24 cellular contexts compared by ENCODE assay signal in genomic region chr16:477758-478157, GRCh38. TPM values are rescaled to one million over a fixed set of nuclear protein-coding genes. Genes with fewer than 3 reads are reported as not detected.
A peak's percentile ranks its signal among the peaks of the same experiment; 100 is the strongest.
DNase-seq lines count a peak whose midpoint lies in the region; ATAC-seq and TF ChIP-seq lines count a peak whose summit lies in the region.
"Had no signal": no experiment of that assay in that cellular context is flagged by ENCODE, and none has a peak within 500 bp of the region (broad histone marks: within the 10 kb centered on the region; RNA-seq: fewer than 3 reads in every experiment).

No MANE protein-coding gene starts in this region.

- POLR2A ChIA-PET in RWPE1 (lab: Yijun Ruan, JAX; ENCODE audit: low non-redundant PET), result no interaction called here

- CTCF ChIA-PET in RWPE1 (lab: Yijun Ruan, JAX), result interaction anchor here (0.8 kb wide), 1 partner anchor 103 kb away, joined by 3 read pairs; no protein-coding TSS in a partner anchor

- H3K4me1 ChIP-seq in prostate gland (replicated peaks) (peaks cover 5% of the 10 kb centered on the region), thyroid gland (no peaks in the 10 kb centered on the region)
- H3K4me1 ChIP-seq: colonic mucosa had no signal

- 61% methylated on average over 11 of the region's 11 CpGs for whole genome bisulfite sequencing in prostate gland
- WGBS in thyroid gland, 2 donors, result 93 to 97% methylated on average over 11 of the region's 11 CpGs

- H3K9me3 ChIP-seq in prostate gland (no peaks in the 10 kb centered on the region), thyroid gland (no peaks in the 10 kb centered on the region)
- H3K9me3 ChIP-seq: colonic mucosa, thoracic aorta had no signal

- no peak overlapping the region for H3K4me3 ChIP-seq in GM12865 (ENCODE audit: low read depth, low read length)
- H3K4me3 ChIP-seq in epithelial cell of proximal tubule (ENCODE audit: low read depth, low read length), result peak overlapping the region; percentile 19
- H3K4me3 ChIP-seq in prostate gland, result no peak overlapping the region
- no peak overlapping the region for H3K4me3 ChIP-seq in thyroid gland (replicated peaks in 1 of 3)
- H3K4me3 ChIP-seq: colonic mucosa, skin epidermis, thoracic aorta had no signal

- TF ChIP-seq POLR2A in prostate gland (IDR thresholded peaks at IDR 0.05) (no peak), thyroid gland (IDR thresholded peaks at IDR 0.05) (no peak)

- intact Hi-C loops in prostate gland (cut with DNase I), result no loop called here
- intact Hi-C loops in thyroid gland (cut with DNase I), result no loop called here

- H3K36me3 ChIP-seq in prostate gland (no peaks in the 10 kb centered on the region), thyroid gland (no peaks in the 10 kb centered on the region)
- H3K36me3 ChIP-seq: colonic mucosa had no signal

- ATAC-seq in GM21576 (IDR thresholded peaks at IDR 0.05; ENCODE audit: unreplicated experiment), result no peak
- ATAC-seq: SK-N-SH treated with all-trans-retinoic acid at 6 μM for 48 hours had no signal

- H3K27ac ChIP-seq in RWPE1, result peak overlapping the region; percentile 87
- peak overlapping the region; percentile 13 to 26 for H3K27ac ChIP-seq in prostate gland
- no peak overlapping the region for H3K27ac ChIP-seq in thyroid gland
- H3K27ac ChIP-seq: colonic mucosa, KMS-11, skin epidermis, thoracic aorta had no signal

- H3K27me3 ChIP-seq in prostate gland (replicated peaks; ENCODE audit: insufficient read depth) (no peaks in the 10 kb centered on the region), thyroid gland (no peaks in the 10 kb centered on the region)
- H3K27me3 ChIP-seq: colonic mucosa had no signal

- TF ChIP-seq CTCF in GM12865 (IDR thresholded peaks at IDR 0.05; ENCODE audit: insufficient read depth, low read depth, low read length, missing control alignments) (no peak), RWPE1 (conservative IDR thresholded peaks at IDR 0.05; ENCODE audit: low read depth) (no peak), epithelial cell of proximal tubule (conservative IDR thresholded peaks at IDR 0.05; ENCODE audit: low read depth, low read length) (no peak), prostate gland (IDR thresholded peaks at IDR 0.05) (no peak), thyroid gland (IDR thresholded peaks at IDR 0.05) (no peak)

- DNase-seq in GM12865 (ENCODE audit: low read depth) (peak; percentile 68), RWPE1 (ENCODE audit: low spot score) (no peak), epithelial cell of proximal tubule (ENCODE audit: low read depth) (no peak), prostate gland (ENCODE audit: low spot score) (no peak), DMS 273 treated with DMSO at 0.1 percent for 48 hours (lab: John Stamatoyannopoulos, UW) (no peak), mucosa of gallbladder (ENCODE audit: low spot score) (no peak), thyroid gland (no peak)
- DNase-seq: activated CD4-positive, alpha-beta T cell treated with anti-CD3 and anti-CD28 coated beads for 4 hours; activated CD8-positive, alpha-beta memory T cell treated with anti-CD3 and anti-CD28 coated beads, Interleukin-2, amount 50 U/mL, for 4 hours; activated gamma-delta T cell; AML-193; aorta; colonic mucosa; GDM1; NCI-H2171; NCI-H774; occipital lobe; stimulated activated CD4-positive, alpha-beta T cell treated with anti-CD3 and anti-CD28 coated beads, Interleukin-4, amount 100 ng/mL, for 4 hours; stimulated activated CD8-positive, alpha-beta memory T cell treated with anti-CD3 and anti-CD28 coated beads, Interleukin-4, amount 100 ng/mL, for 48 hours had no signal

RNA-seq across cellular contexts. Expression of gene CAPN15, which starts 49.8 kb away (rescaled TPM):
- total RNA-seq in epithelial cell of proximal tubule (54.4 and 75.1 TPM in 2 replicates), prostate gland (10 to 100 TPM; 59.7 to 80.7 TPM), mucosa of gallbladder (75.4 TPM), thyroid gland (10 to 100 TPM; 19.6 to 42.6 (median 29.0) TPM)

RNA-seq across cellular contexts. Expression of gene RAB11FIP3, which starts 52.3 kb away (rescaled TPM):
- total RNA-seq in epithelial cell of proximal tubule (26.6 and 29.1 TPM in 2 replicates), prostate gland (10 to 100 TPM; 33.2 to 93.2 TPM), mucosa of gallbladder (58.5 TPM), thyroid gland (10 to 100 TPM; 26.6 to 34.3 (median 28.0) TPM)

Comparison
In these comparisons a context has a peak if more than half of its experiments do, and no peak if none do; other contexts are left out.
1. H3K27ac ChIP-seq: peak in RWPE1 (single experiment) and prostate gland (2 of 2); none in thyroid gland (0 of 3).